In the genomic region with DNA sequence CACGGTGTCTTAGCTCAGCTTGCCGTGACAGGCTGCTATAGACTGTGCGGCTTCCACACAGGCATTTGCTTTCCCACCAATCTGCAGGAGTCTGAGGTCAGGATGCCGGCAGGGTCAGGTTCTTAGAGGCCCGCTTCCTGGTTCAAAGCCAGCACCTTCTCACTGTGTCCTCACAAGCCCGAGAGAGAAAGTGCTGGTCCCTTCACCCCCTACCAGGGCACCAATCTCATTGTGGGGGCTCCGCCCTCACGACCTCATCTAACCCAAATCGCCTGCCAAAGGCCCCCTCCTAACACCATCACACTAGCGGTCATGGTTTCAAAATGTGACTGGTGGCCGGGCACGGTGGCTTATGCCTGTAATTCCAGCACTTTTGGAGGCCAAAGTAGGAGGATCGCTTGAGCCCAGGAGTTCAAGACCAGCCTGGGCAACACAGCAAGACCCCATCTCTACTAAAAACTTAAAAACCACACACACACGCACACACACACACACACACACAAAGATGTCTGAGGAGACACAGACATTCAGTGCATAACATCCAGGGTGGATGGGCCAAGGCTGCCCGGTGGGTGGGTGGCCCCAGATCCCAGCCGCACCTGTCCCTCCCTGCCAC, we compare ENCODE assay signal across 18 cellular contexts. TPM values are rescaled to one million over a fixed set of nuclear protein-coding genes. Genes with fewer than 3 reads are reported as not detected.
DNase-seq lines count a peak whose midpoint lies in the region; ATAC-seq, FAIRE-seq and TF ChIP-seq lines count a peak whose summit lies in the region.
"Had no signal": no experiment of that assay in that cellular context is flagged by ENCODE, and none has a peak within 500 bp of the region (broad histone marks: within the 10 kb centered on the region; RNA-seq: fewer than 3 reads in every experiment).

No MANE protein-coding gene starts in this region.

- peak overlapping the region; percentile 71 for H3K18ac ChIP-seq in neuronal stem cell (ENCODE audit: low read length)

- H3K4me3 ChIP-seq in A549 (no peak overlapping the region), H7 (ENCODE audit: insufficient read depth, low read depth, low read length) (no peak overlapping the region), neuronal stem cell (ENCODE audit: low read length in 2 of 2) (no peak overlapping the region)
- H3K4me3 ChIP-seq: HAP-1, SJSA1 had no signal

- H2BK12ac ChIP-seq in neuronal stem cell (ENCODE audit: low read length) = peak overlapping the region; percentile 46

- no peak overlapping the region for H2BK120ac ChIP-seq in neuronal stem cell (ENCODE audit: low read depth, low read length)

- H3K4ac ChIP-seq in neuronal stem cell (ENCODE audit: low read length) = no peak overlapping the region

- no peaks in the 10 kb centered on the region for H3K27me3 ChIP-seq in H7 (ENCODE audit: control insufficient read depth, insufficient read depth, low read length)
- H3K27me3 ChIP-seq in neuronal stem cell (ENCODE audit: control insufficient read depth in 3 of 3, insufficient read depth in 3 of 3, low read depth in 1 of 3, low read length in 3 of 3) = no peaks in the 10 kb centered on the region
- H3K27me3 ChIP-seq: SJSA1 had no signal

- H3K36me3 ChIP-seq in H7 (replicated peaks; ENCODE audit: control insufficient read depth, insufficient read depth, low read length) = no peaks in the 10 kb centered on the region
- H3K36me3 ChIP-seq in neuronal stem cell (replicated peaks in 1 of 2; ENCODE audit: control insufficient read depth in 2 of 2, insufficient read depth in 2 of 2, low read length in 2 of 2) = peaks cover 0 to 4% of the 10 kb centered on the region in 2 donors
- H3K36me3 ChIP-seq: SJSA1 had no signal

- H2AFZ ChIP-seq in neuronal stem cell (ENCODE audit: low read length) = no peak overlapping the region

- peak overlapping the region; percentile 82 for H3K14ac ChIP-seq in neuronal stem cell (ENCODE audit: low read length)

- FAIRE-seq in A549 (lab: Jason Lieb, UNC) = no peak

- intact Hi-C loops in posterior vena cava (cut with DNase I) = no loop called here

- DNase-seq in A549 (ENCODE audit: low read depth in 1 of 2, low spot score in 1 of 2) (peak in 1 of 2 experiments; percentile 30), H7 (peak; percentile 53), RPMI7951 (ENCODE audit: low read depth) (peak; percentile 27), neuronal stem cell (ENCODE audit: low spot score) (no peak), left lobe of liver (ENCODE audit: low spot score) (no peak), posterior vena cava (ENCODE audit: low spot score) (no peak)
- DNase-seq: AML-193; CD4-positive, CD25-positive, alpha-beta regulatory T cell; COR-L47; DMS153; GF-D8; NCI-H1092 treated with DMSO at 0.1 percent for 48 hours; NCI-H2081 treated with DMSO at 0.1 percent for 48 hours; NCI-H446 treated with DMSO at 0.1 percent for 48 hours had no signal

- TF ChIP-seq RAD21 in A549 (conservative IDR thresholded peaks at IDR 0.05 in 1 of 2, IDR thresholded peaks at IDR 0.05 in 1 of 2) = no peak

- H3K79me1 ChIP-seq in neuronal stem cell (ENCODE audit: low read depth, low read length) = no peaks in the 10 kb centered on the region

- CTCF ChIA-PET in A549 (lab: Yijun Ruan, JAX) = interaction anchor here (0.6 to 1.4 kb wide), 4 partner anchors 18 to 151 kb away, joined by 3 to 5 read pairs (median 3); no protein-coding TSS in a partner anchor

- no peak overlapping the region for H2BK15ac ChIP-seq in neuronal stem cell (ENCODE audit: low read length)

- H3K27ac ChIP-seq in A549 (peak overlapping the region; percentile 45 to 96; a peak in 5 of 6 replicates), neuronal stem cell (replicated peaks; ENCODE audit: low read length) (no peak overlapping the region)
- H3K27ac ChIP-seq: SJSA1 had no signal

- TF ChIP-seq CTCF in A549 (IDR thresholded peaks at IDR 0.05) = no peak

- no peak overlapping the region for H4K91ac ChIP-seq in neuronal stem cell (ENCODE audit: low read depth, low read length, poor library complexity)

- no peak for TF ChIP-seq EP300 in A549 (IDR thresholded peaks at IDR 0.05)

- H3K9me3 ChIP-seq in A549 (no peaks in the 10 kb centered on the region), neuronal stem cell (replicated peaks in 1 of 2; ENCODE audit: control insufficient read depth in 2 of 2, insufficient read depth in 1 of 2, low read depth in 1 of 2, low read length in 2 of 2) (no peaks in the 10 kb centered on the region)
- H3K9me3 ChIP-seq: HAP-1, SJSA1 had no signal

- peak overlapping the region; percentile 21 for H3K9ac ChIP-seq in neuronal stem cell (ENCODE audit: low read depth, low read length, poor library complexity)

- H2AK5ac ChIP-seq in neuronal stem cell (ENCODE audit: low read depth, low read length) = peak overlapping the region; percentile 94

- no peak overlapping the region for H4K8ac ChIP-seq in neuronal stem cell (ENCODE audit: low read depth, low read length)

- H3K4me2 ChIP-seq in A549 (no peak overlapping the region), neuronal stem cell (ENCODE audit: insufficient read depth, low read length, poor library complexity, severe bottlenecking) (no peak overlapping the region)

- H2BK5ac ChIP-seq in neuronal stem cell (ENCODE audit: low read length) = no peak overlapping the region

- H3K4me1 ChIP-seq in A549 (peaks cover 45% of the 10 kb centered on the region), neuronal stem cell (ENCODE audit: control insufficient read depth in 2 of 2, insufficient read depth in 1 of 2, low read depth in 1 of 2, low read length in 2 of 2) (peaks cover 0 to 3% of the 10 kb centered on the region in 2 donors)

- POLR2A ChIA-PET in A549 (lab: Yijun Ruan, JAX) = interaction anchor here (1.0 kb wide), 1 partner anchor 41 kb away, joined by 4 read pairs; no protein-coding TSS in a partner anchor

- peak overlapping the region; percentile 85 for H3K23ac ChIP-seq in neuronal stem cell (ENCODE audit: low read depth, low read length, poor library complexity)

- no peak for TF ChIP-seq POLR2A in A549 (IDR thresholded peaks at IDR 0.05; ENCODE audit: low read length)

- no peak for ATAC-seq in A549
- ATAC-seq in HG03354 (IDR thresholded peaks at IDR 0.05; ENCODE audit: poor library complexity, severe bottlenecking, unreplicated experiment) = no peak
- no peak for ATAC-seq in left lobe of liver

- WGBS in A549 (ENCODE audit: missing lambda C conversion rate) = 82% methylated on average over 16 of the region's 16 CpGs
- WGBS in neuronal stem cell (ENCODE audit: extremely low coverage in 2 of 2, insufficient read length in 2 of 2, insufficient replicate concordance in 1 of 2), 2 donors = no CpG with 5 or more reads among the region's 16 CpGs

TF ChIP-seq in A549, 52 proteins besides CTCF, POLR2A, EP300 and RAD21:
- TF ChIP-seq EHF (CRISPR knock-in tag; IDR thresholded peaks at IDR 0.05) = no peak

RNA-seq across cellular contexts. Expression of a gene that starts 26.8 kb away (rescaled TPM):
- 6.2 and 9.1 TPM in 2 replicates for polyA plus RNA-seq in A549 (2011; rRNA removed)
- 19.6 and 30.3 TPM in 2 replicates for polyA plus RNA-seq in A549 (2012; cell fraction: cytosol; rRNA removed)
- 44.1 and 63.4 TPM in 2 replicates for polyA plus RNA-seq in A549 (2012; cell fraction: nucleus; rRNA removed)
- 7.2 to 8.7 TPM (median 7.9 TPM) in 3 replicates for polyA plus RNA-seq in A549 (2017; fragmentation: RNase III; extraction: RNeasy Plus Mini Kit Qiagen cat#74134 plus additional on column Dnase treatment)
- 3.6 and 3.7 TPM in 2 replicates for polyA minus RNA-seq in A549 (2011; rRNA and poly(A)+ RNA removed)
- total RNA-seq in H7 (2014; rRNA removed; shearing (Covaris generic)) = 36.1 and 75.7 TPM in 2 replicates
- total RNA-seq in RPMI7951 (2014; rRNA removed; shearing (Covaris generic)) = 48.7 and 50.9 TPM in 2 replicates
- 4.2 TPM for polyA plus RNA-seq in neuronal stem cell (2013, experiment 1 of 2)
- 3.8 TPM for polyA plus RNA-seq in neuronal stem cell (2013, experiment 2 of 2)
- 1.1 TPM for total RNA-seq in left lobe of liver
- 1 to 10 TPM; 4.3 to 5.8 TPM for total RNA-seq in posterior vena cava
- total RNA-seq: CD4-positive, CD25-positive, alpha-beta regulatory T cell; OCI-LY7 had no signal

RNA-seq across cellular contexts. Expression of a gene that starts 39.5 kb away (rescaled TPM):
- polyA plus RNA-seq in A549 (2011; rRNA removed) = 15.1 and 18.4 TPM in 2 replicates
- 43.7 and 65.4 TPM in 2 replicates for polyA plus RNA-seq in A549 (2012; cell fraction: cytosol; rRNA removed)
- polyA plus RNA-seq in A549 (2012; cell fraction: nucleus; rRNA removed) = 271 and 363 TPM in 2 replicates
- polyA plus RNA-seq in A549 (2017; fragmentation: RNase III; extraction: RNeasy Plus Mini Kit Qiagen cat#74134 plus additional on column Dnase treatment) = 37.7 to 49.2 TPM (median 46.2 TPM) in 3 replicates
- polyA minus RNA-seq in A549 (2011; rRNA and poly(A)+ RNA removed) = 13.4 and 13.5 TPM in 2 replicates
- total RNA-seq in H7 (2014; rRNA removed; shearing (Covaris generic)) = 15.7 and 18.8 TPM in 2 replicates
- 3.0 and 4.2 TPM in 2 replicates for total RNA-seq in RPMI7951 (2014; rRNA removed; shearing (Covaris generic))
- polyA plus RNA-seq in neuronal stem cell (2013, experiment 1 of 2) = 21.6 TPM
- polyA plus RNA-seq in neuronal stem cell (2013, experiment 2 of 2) = 22.4 TPM
- 40.3 TPM for total RNA-seq in left lobe of liver
- 10 to 100 TPM; 23.0 to 23.8 TPM for total RNA-seq in posterior vena cava

Comparison
In these comparisons a context has a peak if more than half of its experiments do, and no peak if none do; other contexts are left out.
1. DNase-seq: peak in H7 (single experiment) and RPMI7951 (single experiment); none in neuronal stem cell (single experiment), left lobe of liver (single experiment) and posterior vena cava (single experiment).